ENCODE assay signal across 1 cellular context in genomic region chr11:86955674-86956522, GRCh38.
TF ChIP-seq lines count a peak whose summit lies in the region.

No MANE protein-coding gene starts in this region.

TF ChIP-seq in HepG2, 621 proteins besides CTCF, POLR2A, EP300 and RAD21 (continued from another document and continues in another):
- TF ChIP-seq THAP7 (CRISPR knock-in tag; IDR thresholded peaks at IDR 0.05) (no peak), ZNF616 (CRISPR knock-in tag; IDR thresholded peaks at IDR 0.05; ENCODE audit: low read depth) (peak; percentile 76; the same call in 1 of the 2 replicates), ZNF317 (CRISPR knock-in tag; IDR thresholded peaks at IDR 0.05) (peak; percentile 75), HNRNPK (IDR thresholded peaks at IDR 0.05; ENCODE audit: low read depth, low read length, poor library complexity, severe bottlenecking) (no peak), ARID3A (IDR thresholded peaks at IDR 0.05; ENCODE audit: low read depth, low read length) (peak; percentile 68), ATRX (CRISPR knock-in tag; IDR thresholded peaks at IDR 0.05; ENCODE audit: borderline replicate concordance) (no peak), NCOR1 (IDR thresholded peaks at IDR 0.05; ENCODE audit: borderline replicate concordance, low read length) (peak; percentile 67; the same call in 1 of the 2 replicates), AKAP8 (CRISPR knock-in tag; IDR thresholded peaks at IDR 0.05) (no peak), SMC3 (IDR thresholded peaks at IDR 0.05; ENCODE audit: low read length) (no peak), DPF2 (CRISPR knock-in tag; IDR thresholded peaks at IDR 0.05; ENCODE audit: borderline replicate concordance, low read depth) (no peak), ZNF691 (CRISPR knock-in tag; IDR thresholded peaks at IDR 0.05; ENCODE audit: borderline replicate concordance, low read depth) (no peak; the same call in 1 of the 2 replicates), ZNF850 (CRISPR knock-in tag; conservative IDR thresholded peaks at IDR 0.05) (no peak), ZNF354B (CRISPR knock-in tag; IDR thresholded peaks at IDR 0.05) (peak; percentile 16; the same call in 1 of the 2 replicates), TFDP2 (CRISPR knock-in tag; IDR thresholded peaks at IDR 0.05) (no peak; the same call in 1 of the 2 replicates), ARNTL (CRISPR knock-in tag; IDR thresholded peaks at IDR 0.05) (peak; percentile 35; the same call in 1 of the 2 replicates), FOXP1 (IDR thresholded peaks at IDR 0.05) (no peak), FOXP1 (CRISPR knock-in tag; IDR thresholded peaks at IDR 0.05) (no peak), ZNF782 (CRISPR knock-in tag; IDR thresholded peaks at IDR 0.05; ENCODE audit: borderline replicate concordance) (no peak), FOXP4 (CRISPR knock-in tag; IDR thresholded peaks at IDR 0.05) (0 out of 2 replicates have a peak, but pooled peaks have one; percentile 25), ZNF7 (CRISPR knock-in tag; IDR thresholded peaks at IDR 0.05) (no peak), CREB3 (CRISPR knock-in tag; IDR thresholded peaks at IDR 0.05) (no peak), SALL1 (CRISPR knock-in tag; IDR thresholded peaks at IDR 0.05) (peak; percentile 77), GABPB1 (CRISPR knock-in tag; IDR thresholded peaks at IDR 0.05) (peak; percentile 74), HCFC1 (IDR thresholded peaks at IDR 0.05; ENCODE audit: low read depth, low read length) (0 out of 2 replicates have a peak, but pooled peaks have one; percentile 4), ZNF10 (CRISPR knock-in tag; IDR thresholded peaks at IDR 0.05; ENCODE audit: borderline replicate concordance, low read depth) (no peak), PBX3 (CRISPR knock-in tag; IDR thresholded peaks at IDR 0.05; ENCODE audit: borderline replicate concordance) (no peak), BATF2 (CRISPR knock-in tag; IDR thresholded peaks at IDR 0.05) (peak; percentile 46; the same call in 1 of the 2 replicates), FLYWCH1 (CRISPR knock-in tag; IDR thresholded peaks at IDR 0.05) (peak; percentile 58; the same call in 1 of the 2 replicates), HDAC6 (IDR thresholded peaks at IDR 0.05; ENCODE audit: low read depth, low read length) (no peak), ZNF33A (CRISPR knock-in tag; IDR thresholded peaks at IDR 0.05; ENCODE audit: borderline replicate concordance) (no peak), ZNF615 (CRISPR knock-in tag; IDR thresholded peaks at IDR 0.05; ENCODE audit: borderline replicate concordance) (no peak; the same call in 1 of the 2 replicates), RBAK (CRISPR knock-in tag; IDR thresholded peaks at IDR 0.05) (no peak), TBX3 (IDR thresholded peaks at IDR 0.05; ENCODE audit: borderline replicate concordance) (0 out of 2 replicates have a peak, but pooled peaks have one; percentile 27), ZNF557 (CRISPR knock-in tag; IDR thresholded peaks at IDR 0.05) (no peak), SUZ12 (IDR thresholded peaks at IDR 0.05; ENCODE audit: low read depth, low read length) (no peak), ZNF724P (CRISPR knock-in tag; IDR thresholded peaks at IDR 0.05; ENCODE audit: borderline replicate concordance) (peak; percentile 22; the same call in 1 of the 2 replicates), THAP11 (CRISPR knock-in tag; IDR thresholded peaks at IDR 0.05) (peak; percentile 41; the same call in 1 of the 2 replicates), PREB (CRISPR knock-in tag; IDR thresholded peaks at IDR 0.05) (no peak), PITX1 (CRISPR knock-in tag; IDR thresholded peaks at IDR 0.05) (peak; percentile 72; the same call in 1 of the 2 replicates), SP2 (CRISPR knock-in tag; IDR thresholded peaks at IDR 0.05) (no peak), ZFP36L1 (CRISPR knock-in tag; IDR thresholded peaks at IDR 0.05) (peak; percentile 91; the same call in 1 of the 2 replicates), KLF6 (CRISPR knock-in tag; IDR thresholded peaks at IDR 0.05) (peak; percentile 0; the same call in 1 of the 2 replicates), ELF1 (CRISPR knock-in tag; IDR thresholded peaks at IDR 0.05) (peak; percentile 30; the same call in 1 of the 2 replicates), ZNF484 (CRISPR knock-in tag; IDR thresholded peaks at IDR 0.05; ENCODE audit: borderline replicate concordance, low read depth) (no peak), ZNF781 (CRISPR knock-in tag; IDR thresholded peaks at IDR 0.05; ENCODE audit: borderline replicate concordance, not compliant biosample characterization) (no peak), ZNF101 (CRISPR knock-in tag; IDR thresholded peaks at IDR 0.05; ENCODE audit: borderline replicate concordance, low read depth) (no peak), ZNF570 (CRISPR knock-in tag; IDR thresholded peaks at IDR 0.05; ENCODE audit: borderline replicate concordance) (no peak), ZFP91 (CRISPR knock-in tag; IDR thresholded peaks at IDR 0.05; ENCODE audit: borderline replicate concordance) (peak; percentile 90), GLI4 (CRISPR knock-in tag; IDR thresholded peaks at IDR 0.05; ENCODE audit: borderline replicate concordance) (no peak), ZKSCAN1 (IDR thresholded peaks at IDR 0.05; ENCODE audit: low read length) (no peak), ZNF589 (CRISPR knock-in tag; conservative IDR thresholded peaks at IDR 0.05) (peak; percentile 44; the same call in 1 of the 2 replicates), ZNF598 (CRISPR knock-in tag; IDR thresholded peaks at IDR 0.05; ENCODE audit: borderline replicate concordance) (no peak; the same call in 1 of the 2 replicates), NFE2L1 (CRISPR knock-in tag; IDR thresholded peaks at IDR 0.05; ENCODE audit: borderline replicate concordance) (no peak), JUND (CRISPR knock-in tag; IDR thresholded peaks at IDR 0.05) (no peak), ATF7 (IDR thresholded peaks at IDR 0.05) (no peak), ATF7 (CRISPR knock-in tag; IDR thresholded peaks at IDR 0.05) (no peak), MBD4 (IDR thresholded peaks at IDR 0.05; ENCODE audit: borderline replicate concordance, low read length) (no peak), PPARG (CRISPR knock-in tag; conservative IDR thresholded peaks at IDR 0.05) (peak; percentile 51; the same call in 1 of the 2 replicates), ATF7-NPFF (CRISPR knock-in tag; IDR thresholded peaks at IDR 0.05; ENCODE audit: low read depth) (peak; percentile 66), GATAD1 (CRISPR knock-in tag; IDR thresholded peaks at IDR 0.05) (no peak; the same call in 1 of the 2 replicates), ATF4 (CRISPR knock-in tag; IDR thresholded peaks at IDR 0.05) (no peak; a peak in 1 of 4 replicates)
